ENCODE assay signal across 19 cellular contexts in genomic region chr1:45617618-45618017, GRCh38. TPM values are rescaled to one million over a fixed set of nuclear protein-coding genes. Genes with fewer than 3 reads are reported as not detected.
DNase-seq lines count a peak whose midpoint lies in the region; ATAC-seq and TF ChIP-seq lines count a peak whose summit lies in the region.
"Had no signal": no experiment of that assay in that cellular context is flagged by ENCODE, and none has a peak within 500 bp of the region (broad histone marks: within the 10 kb centered on the region; RNA-seq: fewer than 3 reads in every experiment).

No MANE protein-coding gene starts in this region.

- no peak overlapping the region for H3K4me3 Mint-ChIP-seq in T-helper 17 cell
- H3K4me3 Mint-ChIP-seq: activated CD8-positive, alpha-beta memory T cell treated with anti-CD3 and anti-CD28 coated beads, Interleukin-2, amount 10 ng/mL, durations not matched to agents 7 days and 5 days; immature natural killer cell; WTC11 had no signal

- H3K27me3 ChIP-seq in AG04450 (ENCODE audit: control insufficient read depth, insufficient read depth, low read length), result no peaks in the 10 kb centered on the region
- H3K27me3 ChIP-seq: breast epithelium, tibial nerve had no signal

- no peak for DNase-seq in AG04450 (ENCODE audit: low read depth, low spot score)
- DNase-seq in HCEC 1CT, result peak; percentile 61
- DNase-seq in T-helper 17 cell, result no peak
- DNase-seq in epithelial cell of prostate (ENCODE audit: low read depth, low spot score), result no peak
- DNase-seq in NOMO-1 treated with DMSO at 0.1 percent for 48 hours (lab: John Stamatoyannopoulos, UW; ENCODE audit: unreplicated experiment), result no peak
- no peak for DNase-seq in NCI-H1694 (lab: John Stamatoyannopoulos, UW)
- no peak for DNase-seq in stimulated activated CD4-positive, alpha-beta T cell treated with anti-CD3 and anti-CD28 coated beads, Interleukin-2, amount 100 ng/mL, for 48 hours
- DNase-seq: activated CD8-positive, alpha-beta memory T cell treated with anti-CD3 and anti-CD28 coated beads, Interleukin-2, amount 10 ng/mL, durations not matched to agents 7 days and 5 days; activated naive CD4-positive, alpha-beta T cell treated with Interleukin-2 at 50 U/mL for 16 hours; AML-193; immature natural killer cell; midbrain; NCI-H187 treated with DMSO at 0.1 percent for 48 hours; NCI-H524 treated with DMSO at 0.1 percent for 48 hours had no signal

- CTCF ChIA-PET in AG04450 (lab: Charles Lee), result no interaction called here

- H3K4me1 Mint-ChIP-seq in T-helper 17 cell, result peaks cover 2% of the 10 kb centered on the region
- H3K4me1 Mint-ChIP-seq: activated CD8-positive, alpha-beta memory T cell treated with anti-CD3 and anti-CD28 coated beads, Interleukin-2, amount 10 ng/mL, durations not matched to agents 7 days and 5 days; immature natural killer cell; WTC11 had no signal

- H3K4me3 ChIP-seq in AG04450 (ENCODE audit: low read depth, low read length), result no peak overlapping the region
- H3K4me3 ChIP-seq: breast epithelium, tibial nerve had no signal

- H3K9me3 ChIP-seq in AG04450 (ENCODE audit: control insufficient read depth, insufficient read depth, low read length) (no peaks in the 10 kb centered on the region; the same call in 1 of the 2 replicates), T-helper 17 cell (ENCODE audit: control insufficient read depth, low read length, poor library complexity, severe bottlenecking) (no peaks in the 10 kb centered on the region)
- H3K9me3 ChIP-seq: breast epithelium, tibial nerve had no signal

- H3K27me3 Mint-ChIP-seq in T-helper 17 cell, result no peaks in the 10 kb centered on the region
- H3K27me3 Mint-ChIP-seq: activated CD8-positive, alpha-beta memory T cell treated with anti-CD3 and anti-CD28 coated beads, Interleukin-2, amount 10 ng/mL, durations not matched to agents 7 days and 5 days had no signal

- POLR2A ChIA-PET in AG04450 (lab: Yijun Ruan, JAX), result no interaction called here

- ATAC-seq in T-helper 17 cell (no peak), GM21619 (IDR thresholded peaks at IDR 0.05; ENCODE audit: unreplicated experiment) (no peak)
- ATAC-seq: activated CD8-positive, alpha-beta memory T cell treated with anti-CD3 and anti-CD28 coated beads, Interleukin-2, amount 10 ng/mL, durations not matched to agents 7 days and 5 days; WTC11 had no signal

- H3K27ac ChIP-seq in AG04450 (ENCODE audit: low read depth, low read length), result peak overlapping the region; percentile 48
- peak overlapping the region; percentile 6 for H3K27ac ChIP-seq in epithelial cell of prostate
- H3K27ac ChIP-seq: HL-60, tibial nerve had no signal

- H3K27ac Mint-ChIP-seq in T-helper 17 cell, result peak overlapping the region; percentile 90

- no peak for TF ChIP-seq CTCF in AG04450 (IDR thresholded peaks at IDR 0.05; ENCODE audit: low read depth, low read length)

- peaks cover 9% of the 10 kb centered on the region for H3K36me3 Mint-ChIP-seq in T-helper 17 cell (ENCODE audit: low read depth)

RNA-seq across cellular contexts. Expression of gene CCDC17, which starts 6.2 kb away (rescaled TPM):
- polyA plus RNA-seq in AG04450 (2011; rRNA removed), result 0.19 TPM in 2 replicates
- 1.5 and 1.7 TPM in 2 replicates for polyA minus RNA-seq in AG04450 (2011; rRNA and poly(A)+ RNA removed)
- total RNA-seq in T-helper 17 cell, result 1 to 10 TPM; 5.1 to 5.7 TPM

RNA-seq across cellular contexts. Expression of gene NASP, which starts 33.8 kb away (rescaled TPM):
- 61.9 and 74.8 TPM in 2 replicates for polyA plus RNA-seq in AG04450 (2011; rRNA removed)
- polyA minus RNA-seq in AG04450 (2011; rRNA and poly(A)+ RNA removed), result 46.2 and 48.5 TPM in 2 replicates
- total RNA-seq in T-helper 17 cell, result 100 to 1,000 TPM; 139 to 148 TPM
